Comparison of ENCODE assay signal across 12 cellular contexts in the genomic region with DNA sequence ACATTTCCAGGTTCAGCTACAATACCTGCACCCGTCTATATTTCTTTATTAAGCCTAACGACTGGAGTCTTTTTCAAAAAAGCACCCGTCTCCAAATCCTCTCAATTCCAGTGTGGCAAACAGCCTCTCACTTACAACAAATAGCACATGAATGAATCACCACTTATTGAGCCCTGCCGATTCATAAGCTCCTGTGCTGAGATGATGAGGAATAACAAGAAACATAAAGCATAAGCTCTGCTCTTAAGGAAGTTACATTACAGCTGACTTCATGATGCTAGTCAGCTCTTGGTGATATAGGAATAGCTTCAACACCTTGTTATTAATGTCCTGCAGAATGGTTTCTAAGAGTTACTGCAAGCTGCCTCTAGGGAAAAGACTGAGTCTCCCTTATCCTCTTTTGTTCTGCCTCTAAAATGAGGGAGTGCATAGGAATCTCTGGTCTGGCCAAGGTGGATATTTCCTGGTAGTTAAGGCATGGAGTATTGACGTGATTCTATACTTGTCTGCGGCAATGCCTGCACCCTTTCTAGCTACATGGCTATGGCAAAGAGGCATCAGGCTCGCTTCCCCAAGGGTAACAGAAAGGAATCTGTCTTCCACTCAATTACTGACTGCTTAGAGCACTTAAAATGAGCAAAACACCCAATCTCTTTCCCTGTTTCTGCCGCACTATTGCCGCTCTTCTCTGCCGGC.
A peak's percentile ranks its signal among the peaks of the same experiment; 100 is the strongest.
DNase-seq lines count a peak whose midpoint lies in the region; ATAC-seq and TF ChIP-seq lines count a peak whose summit lies in the region.
"Had no signal": no experiment of that assay in that cellular context is flagged by ENCODE, and none has a peak within 500 bp of the region (broad histone marks: within the 10 kb centered on the region; RNA-seq: fewer than 3 reads in every experiment).

No MANE protein-coding gene starts in this region.

- H2BK5ac ChIP-seq in trophoblast cell (ENCODE audit: low read depth, low read length, poor library complexity), result no peak overlapping the region

- no peak overlapping the region for H4K12ac ChIP-seq in trophoblast cell (ENCODE audit: low read depth, low read length)

- TF ChIP-seq CTCF in epithelial cell of esophagus (IDR thresholded peaks at IDR 0.05; ENCODE audit: insufficient read depth, low read depth, low read length, missing control alignments), result no peak

- H2AK5ac ChIP-seq in trophoblast cell (ENCODE audit: low read length), result no peak overlapping the region

- H3K14ac ChIP-seq in trophoblast cell (ENCODE audit: low read length), result no peak overlapping the region

- no peak overlapping the region for H2BK12ac ChIP-seq in trophoblast cell (ENCODE audit: low read length)

- no peak overlapping the region for H3K4me2 ChIP-seq in trophoblast cell (ENCODE audit: low read length)

- H3K4me3 ChIP-seq in epithelial cell of esophagus (ENCODE audit: low read length) (no peak overlapping the region), trophoblast cell (ENCODE audit: low read depth, low read length) (no peak overlapping the region)
- H3K4me3 ChIP-seq: GM12878 had no signal

- H3K27me3 ChIP-seq in trophoblast cell (ENCODE audit: insufficient read depth, low read length), result no peaks in the 10 kb centered on the region

- no peaks in the 10 kb centered on the region for H3K9me3 ChIP-seq in trophoblast cell (ENCODE audit: insufficient read depth, low read depth, low read length)

- H3K79me2 ChIP-seq in trophoblast cell (ENCODE audit: control insufficient read depth, insufficient read depth, low read length, poor library complexity), result no peaks in the 10 kb centered on the region

- H3K4me1 ChIP-seq in trophoblast cell (ENCODE audit: control insufficient read depth in 1 of 2, insufficient read depth in 2 of 2, low read length in 2 of 2), result peaks cover 4 to 6% of the 10 kb centered on the region in 2 experiments

- no peak overlapping the region for H2AFZ ChIP-seq in trophoblast cell (ENCODE audit: insufficient read depth, low read length, poor library complexity)

- H3K27ac ChIP-seq in trophoblast cell (ENCODE audit: low read depth, low read length), result no peak overlapping the region

- no peak overlapping the region for H4K8ac ChIP-seq in trophoblast cell (ENCODE audit: low read depth, low read length)

- H3K36me3 ChIP-seq in trophoblast cell (ENCODE audit: control insufficient read depth in 1 of 2, insufficient read depth in 2 of 2, low read length in 2 of 2), result no peaks in the 10 kb centered on the region

- H3K18ac ChIP-seq in trophoblast cell (ENCODE audit: low read length), result no peak overlapping the region

- no CpG with 5 or more reads among the region's 10 CpGs for WGBS in trophoblast cell (ENCODE audit: extremely low coverage, insufficient coverage, insufficient read length)

- no peak overlapping the region for H2BK120ac ChIP-seq in trophoblast cell (ENCODE audit: insufficient read depth, low read length, poor library complexity)

- H3K79me1 ChIP-seq in trophoblast cell (ENCODE audit: low read length), result no peaks in the 10 kb centered on the region

- no peak overlapping the region for H4K91ac ChIP-seq in trophoblast cell (ENCODE audit: low read depth, low read length)

- DNase-seq in Daoy (ENCODE audit: low read depth) (peak; percentile 68), M059J (ENCODE audit: low read depth) (peak; percentile 85), epithelial cell of esophagus (ENCODE audit: low read depth) (peak; percentile 91), trophoblast cell (peak; percentile 11 to 50), iPS-NIHi7 (ENCODE audit: extremely low spot score) (no peak)
- no peak for DNase-seq in activated CD4-positive, alpha-beta T cell treated with anti-CD3 and anti-CD28 coated beads for 48 hours
- DNase-seq: activated CD4-positive, CD25-positive, alpha-beta regulatory T cell; NCI-H774; posterior cingulate gyrus had no signal

- no peak for ATAC-seq in GM19023 (IDR thresholded peaks at IDR 0.05; ENCODE audit: unreplicated experiment)
- ATAC-seq in HG02588 (IDR thresholded peaks at IDR 0.05; ENCODE audit: unreplicated experiment), result no peak
- ATAC-seq: GM12878 had no signal

- H3K4ac ChIP-seq in trophoblast cell (ENCODE audit: low read depth, low read length), result no peak overlapping the region

- no peak overlapping the region for H3K23ac ChIP-seq in trophoblast cell (ENCODE audit: low read length)

- H3K9ac ChIP-seq in trophoblast cell (ENCODE audit: low read length), result no peak overlapping the region

Comparison
In these comparisons a context has a peak if more than half of its experiments do, and no peak if none do; other contexts are left out.
1. DNase-seq: peak in Daoy (single experiment), M059J (single experiment), epithelial cell of esophagus (single experiment) and trophoblast cell (2 of 2); none in activated CD4-positive, alpha-beta T cell treated with anti-CD3 and anti-CD28 coated beads for 48 hours (single experiment) and iPS-NIHi7 (single experiment).